In the genomic region with DNA sequence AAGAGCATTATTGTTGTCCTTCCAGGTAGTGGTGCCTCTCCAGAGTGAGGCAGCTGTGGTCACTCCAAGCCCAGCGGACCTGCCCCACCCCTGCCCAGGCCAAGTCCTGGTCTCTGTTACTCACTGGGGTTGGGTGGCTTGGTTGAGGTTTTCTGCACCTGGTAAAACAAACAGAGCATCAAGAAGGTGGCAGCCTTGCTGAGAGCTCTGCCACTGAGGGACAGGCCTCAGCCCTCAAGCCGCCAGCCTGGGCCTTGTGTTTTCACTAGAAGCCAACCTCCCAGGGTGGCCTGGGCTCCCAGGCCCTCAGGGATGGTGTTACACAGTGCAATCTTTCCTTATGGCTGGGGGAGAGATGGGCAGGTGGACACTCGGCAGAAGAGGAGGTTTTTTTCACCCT, we compare ENCODE assay signal across 6 cellular contexts.
"Had no signal": no experiment of that assay in that cellular context is flagged by ENCODE, and none has a peak within 500 bp of the region (broad histone marks: within the 10 kb centered on the region; RNA-seq: fewer than 3 reads in every experiment).

No MANE protein-coding gene starts in this region.

- H3K27ac Mint-ChIP-seq: GM23338, H9, IgD-negative memory B cell had no signal

- H3K9me3 Mint-ChIP-seq: GM23338, IgD-negative memory B cell had no signal

- H3K4me3 ChIP-seq: GM23338 had no signal

- H3K4me1 Mint-ChIP-seq: GM23338, IgD-negative memory B cell had no signal

- DNase-seq: H9, HCEC 1CT had no signal

- H3K27ac ChIP-seq: HL-60 had no signal

- ATAC-seq: GM23338, HepG2 had no signal

- H3K4me2 ChIP-seq: GM23338 had no signal

- H3K4me3 Mint-ChIP-seq: GM23338, H9, IgD-negative memory B cell had no signal

- H2AFZ ChIP-seq: GM23338 had no signal
